Comparison of ENCODE assay signal across 2 cellular contexts in genomic region chr7:23758839-23759238, GRCh38. TPM values are rescaled to one million over a fixed set of nuclear protein-coding genes. Genes with fewer than 3 reads are reported as not detected.
"Had no signal": no experiment of that assay in that cellular context is flagged by ENCODE, and none has a peak within 500 bp of the region (broad histone marks: within the 10 kb centered on the region; RNA-seq: fewer than 3 reads in every experiment).

No MANE protein-coding gene starts in this region.

RNA-seq across cellular contexts. Expression of gene STK31, which starts 48.8 kb away (rescaled TPM):
- total RNA-seq: RPMI7951 had no signal
- polyA plus RNA-seq: IgD-negative memory B cell had no signal
